Comparison of ENCODE assay signal across 1 cellular context in the genomic region with DNA sequence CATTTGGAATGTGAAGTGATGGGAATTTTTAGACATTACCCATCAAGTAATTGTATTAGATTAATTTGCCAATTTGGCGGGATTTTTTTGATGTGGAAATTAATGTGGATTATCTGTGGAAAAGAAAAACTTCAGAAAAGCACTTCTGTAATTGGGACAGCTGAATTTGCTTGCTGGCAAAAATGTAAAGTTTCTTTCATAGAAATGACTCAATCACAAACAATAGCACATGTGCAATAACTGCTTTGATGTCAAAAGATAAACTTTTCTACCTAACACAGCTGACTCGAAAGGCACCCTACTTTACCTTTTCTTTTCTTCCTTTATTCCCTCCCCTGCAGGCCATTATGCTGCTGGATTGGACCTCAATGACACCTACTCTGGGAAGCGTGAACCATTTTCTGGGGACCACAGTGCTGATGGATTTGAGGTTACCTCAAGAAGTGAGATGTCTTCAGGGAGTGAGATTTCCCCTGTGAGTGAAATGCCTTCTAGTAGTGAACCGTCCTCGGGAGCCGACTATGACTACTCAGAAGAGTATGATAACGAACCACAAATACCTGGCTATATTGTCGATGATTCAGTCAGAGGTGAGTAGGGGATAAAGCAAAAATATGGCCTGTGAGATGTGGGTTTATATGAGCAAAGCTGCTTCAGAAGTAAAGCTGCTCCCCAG.
TF ChIP-seq lines count a peak whose summit lies in the region.

No MANE protein-coding gene starts in this region.

TF ChIP-seq in SK-N-SH treated with all-trans-retinoic acid at 6 μM for 48 hours, 23 proteins besides CTCF, POLR2A, EP300 and RAD21 (continued from another document):
- TF ChIP-seq, protein P1, sequence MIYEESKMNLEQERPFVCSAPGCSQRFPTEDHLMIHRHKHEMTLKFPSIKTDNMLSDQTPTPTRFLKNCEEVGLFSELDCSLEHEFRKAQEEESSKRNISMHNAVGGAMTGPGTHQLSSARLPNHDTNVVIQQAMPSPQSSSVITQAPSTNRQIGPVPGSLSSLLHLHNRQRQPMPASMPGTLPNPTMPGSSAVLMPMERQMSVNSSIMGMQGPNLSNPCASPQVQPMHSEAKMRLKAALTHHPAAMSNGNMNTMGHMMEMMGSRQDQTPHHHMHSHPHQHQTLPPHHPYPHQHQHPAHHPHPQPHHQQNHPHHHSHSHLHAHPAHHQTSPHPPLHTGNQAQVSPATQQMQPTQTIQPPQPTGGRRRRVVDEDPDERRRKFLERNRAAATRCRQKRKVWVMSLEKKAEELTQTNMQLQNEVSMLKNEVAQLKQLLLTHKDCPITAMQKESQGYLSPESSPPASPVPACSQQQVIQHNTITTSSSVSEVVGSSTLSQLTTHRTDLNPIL (CRISPR knock-in tag; IDR thresholded peaks at IDR 0.05; ENCODE audit: low read depth), result no peak
- TF ChIP-seq ZFP3 (CRISPR knock-in tag; IDR thresholded peaks at IDR 0.05), result no peak
TF ChIP-seq in SK-N-SH treated with all-trans-retinoic acid at 6 μM for 48 hours: peak in this region for 0.
